9 cellular contexts compared by ENCODE assay signal in the genomic region with DNA sequence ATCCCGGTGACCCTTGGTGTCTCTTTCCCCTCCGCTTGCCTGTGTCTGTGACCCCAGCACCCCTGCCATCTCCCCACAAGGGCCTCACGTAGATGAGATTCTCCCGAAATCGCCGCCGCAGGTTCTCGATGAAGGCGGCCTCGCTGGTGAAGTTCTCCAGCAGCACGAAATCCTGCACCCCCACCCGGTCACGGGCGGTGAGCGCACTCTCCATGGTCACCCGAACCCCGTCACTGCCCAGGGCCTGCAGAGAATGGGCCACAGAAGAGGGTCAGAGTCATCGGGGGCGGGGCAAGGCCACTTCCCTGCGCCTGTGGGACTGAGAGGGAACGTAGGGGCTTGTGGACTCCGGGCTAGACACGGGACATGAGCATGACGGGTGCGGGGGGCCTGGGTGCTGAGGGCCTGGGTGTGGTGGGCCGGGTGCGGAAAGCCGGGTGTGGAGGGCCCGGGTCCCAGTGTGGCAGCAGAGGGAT. TPM values are rescaled to one million over a fixed set of nuclear protein-coding genes. Genes with fewer than 3 reads are reported as not detected.
DNase-seq lines count a peak whose midpoint lies in the region; ATAC-seq and TF ChIP-seq lines count a peak whose summit lies in the region.
"Had no signal": no experiment of that assay in that cellular context is flagged by ENCODE, and none has a peak within 500 bp of the region (broad histone marks: within the 10 kb centered on the region; RNA-seq: fewer than 3 reads in every experiment).

No MANE protein-coding gene starts in this region.

- no peaks in the 10 kb centered on the region for H3K9me3 ChIP-seq in HUES6 (ENCODE audit: control insufficient read depth, insufficient read depth, low read depth, low read length)
- H3K9me3 ChIP-seq in colonic mucosa: no peaks in the 10 kb centered on the region

- TF ChIP-seq CTCF in AG04449 (IDR thresholded peaks at IDR 0.05; ENCODE audit: insufficient read depth, low read length, missing control alignments): no peak
- no peak for TF ChIP-seq CTCF in colonic mucosa (IDR thresholded peaks at IDR 0.05)
- TF ChIP-seq CTCF in nephron (IDR thresholded peaks at IDR 0.05; ENCODE audit: unreplicated experiment in 3 of 3): no peak

- H3K9ac ChIP-seq in HUES6 (ENCODE audit: low read length): no peak overlapping the region
- peak overlapping the region in 1 of 2 donors; percentile 92 for H3K9ac ChIP-seq in colonic mucosa (ENCODE audit: low read depth in 2 of 2, low read length in 2 of 2)

- intact Hi-C loops in colonic mucosa (cut with DNase I): no loop called here

- H3K36me3 Mint-ChIP-seq in nephron (ENCODE audit: low read depth): peaks cover 18% of the 10 kb centered on the region

- peak overlapping the region; percentile 85 to 96 (median 90) for H3K4me3 Mint-ChIP-seq in nephron

- H3K27ac ChIP-seq in HUES6 (ENCODE audit: low read depth, low read length) (no peak overlapping the region), colonic mucosa (no peak overlapping the region)

- H3K36me3 ChIP-seq in HUES6 (ENCODE audit: control insufficient read depth, insufficient read depth, low read length) (peaks cover 29% of the 10 kb centered on the region), colonic mucosa (peaks cover 4% of the 10 kb centered on the region)

- no peaks in the 10 kb centered on the region for H3K27me3 Mint-ChIP-seq in nephron (ENCODE audit: low read depth)

- H3K9me3 Mint-ChIP-seq in nephron: no peaks in the 10 kb centered on the region

- peaks cover 12% of the 10 kb centered on the region for H3K4me1 Mint-ChIP-seq in nephron

- H3K27me3 ChIP-seq in HUES6 (ENCODE audit: control insufficient read depth, insufficient read depth, low read length): no peaks in the 10 kb centered on the region
- no peaks in the 10 kb centered on the region for H3K27me3 ChIP-seq in colonic mucosa

- ATAC-seq in GM18517 (IDR thresholded peaks at IDR 0.05; ENCODE audit: unreplicated experiment): no peak

- DNase-seq in AG04449 (ENCODE audit: low read depth, low spot score) (no peak), colonic mucosa (peak; percentile 40), hippocampal formation (lab: John Stamatoyannopoulos, UW) (no peak), KBM-7 (no peak), GM03348 (ENCODE audit: low spot score) (no peak)
- DNase-seq: NCI-H2029 treated with DMSO at 0.1 percent for 48 hours had no signal

- in situ Hi-C loops in KBM-7 (cut with MboI; ENCODE audit: low pct_unique_long_range_greater_than_20kb, low sequenced_read_pairs): no loop called here

- CTCF ChIA-PET in AG04449 (lab: Yijun Ruan, JAX): no interaction called here

- peak overlapping the region; percentile 86 to 96 (median 89) for H3K27ac Mint-ChIP-seq in nephron

- H3K4me1 ChIP-seq in HUES6 (ENCODE audit: control insufficient read depth, insufficient read depth, low read length): peaks cover 19% of the 10 kb centered on the region
- peaks cover 16% of the 10 kb centered on the region for H3K4me1 ChIP-seq in colonic mucosa

- H3K4me3 ChIP-seq in AG04449 (ENCODE audit: low read depth, low read length): peak overlapping the region; percentile 73
- 0 out of 2 replicates have a peak overlapping the region, but pooled peaks have one; percentile 1 for H3K4me3 ChIP-seq in HUES6 (ENCODE audit: low read depth, low read length)
- H3K4me3 ChIP-seq in colonic mucosa: peak overlapping the region; percentile 68

- POLR2A ChIA-PET in AG04449 (lab: Yijun Ruan, JAX): interaction anchor here (0.7 to 1.2 kb wide), 2 partner anchors 28 to 108 kb away, joined by 5 to 6 read pairs; partner anchors contain the start of gene CRK

RNA-seq across cellular contexts. Expression of gene MYO1C, which starts 8.4 kb away (rescaled TPM):
- 100 to 1,000 TPM; 280 to 315 TPM for total RNA-seq in colonic mucosa

RNA-seq across cellular contexts. Expression of gene CRK, which starts 28.1 kb away (rescaled TPM):
- total RNA-seq in colonic mucosa: 10 to 100 TPM; 74.5 to 82.0 TPM

RNA-seq across cellular contexts. Expression of gene INPP5K, which starts 32.3 kb away (rescaled TPM):
- total RNA-seq in colonic mucosa: 10 to 100 TPM; 27.6 to 35.5 TPM

Comparison
In these comparisons a context has a peak if more than half of its experiments do, and no peak if none do; other contexts are left out.
1. H3K4me3 ChIP-seq: peak in every context shown above with its lines; median percentile 73 in AG04449; 68 in colonic mucosa; 1 in HUES6.